In the genomic region with DNA sequence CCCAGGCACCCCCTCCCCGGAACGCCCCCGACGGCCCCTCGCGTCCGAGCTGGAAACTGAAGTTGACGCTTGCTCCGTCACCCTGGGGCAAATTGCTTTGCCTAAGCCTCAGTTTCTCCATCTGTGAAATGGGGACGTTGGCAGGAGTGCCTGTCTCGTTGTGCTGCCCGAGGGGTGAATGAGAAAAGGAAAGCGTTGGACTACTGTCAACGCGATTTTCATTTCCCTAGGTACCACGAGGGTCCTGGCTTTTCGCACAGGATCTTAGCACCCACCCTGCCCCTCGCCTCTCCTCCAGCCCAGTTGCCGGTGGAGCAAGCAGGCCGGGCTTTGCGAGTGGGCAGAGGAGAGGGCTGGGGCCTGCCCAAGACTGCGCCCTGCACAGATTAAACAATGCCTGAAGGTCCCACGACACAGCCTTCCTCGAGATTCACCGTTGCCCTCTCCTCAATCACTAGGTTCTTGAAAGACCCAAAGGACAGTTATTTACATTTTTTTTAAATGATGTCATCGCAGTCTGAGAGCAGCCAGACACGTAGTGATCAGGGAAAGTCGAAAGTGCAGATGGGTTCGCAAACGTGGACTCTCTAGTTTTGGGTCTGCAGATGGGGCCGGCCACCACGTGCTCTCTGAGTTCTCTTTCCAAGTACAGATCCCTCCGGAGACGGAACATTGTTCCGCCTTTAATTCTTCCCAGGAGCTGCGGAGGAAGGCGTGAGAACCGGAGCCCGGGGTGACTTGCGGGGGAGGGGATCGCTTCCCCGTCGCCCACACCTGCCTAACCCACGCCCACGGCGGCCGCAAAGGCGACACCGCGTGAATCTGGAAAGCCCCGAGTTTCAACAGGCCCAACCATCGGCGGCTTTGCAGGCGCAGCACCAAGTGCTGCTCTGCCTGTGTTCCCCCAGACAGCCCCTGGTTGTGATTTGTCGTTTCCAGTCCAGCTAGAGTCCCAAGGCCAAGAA, we compare ENCODE assay signal across 8 cellular contexts. TPM values are rescaled to one million over a fixed set of nuclear protein-coding genes. Genes with fewer than 3 reads are reported as not detected.
DNase-seq lines count a peak whose midpoint lies in the region; ATAC-seq, FAIRE-seq and TF ChIP-seq lines count a peak whose summit lies in the region.

No MANE protein-coding gene starts in this region.

- H4K20me1 ChIP-seq in hepatocyte (ENCODE audit: insufficient read depth, poor library complexity, severe bottlenecking): no peaks in the 10 kb centered on the region

- H3K9me3 ChIP-seq in hepatocyte (ENCODE audit: low read depth): no peaks in the 10 kb centered on the region

- peak overlapping the region; percentile 38 for H2AFZ ChIP-seq in hepatocyte

- peak; percentile 77 for DNase-seq in GM12892 (ENCODE audit: insufficient read length)
- peak; percentile 85 for DNase-seq in RCC 7860 (ENCODE audit: low spot score)
- peak; percentile 69 for DNase-seq in activated naive CD8-positive, alpha-beta T cell treated with anti-CD3 and anti-CD28 coated beads, Interleukin-2, amount 50 U/mL, for 16 hours (ENCODE audit: low read depth, low spot score)
- DNase-seq in hepatocyte (ENCODE audit: low spot score): peak; percentile 80
- DNase-seq in D341Med (ENCODE audit: low spot score): no peak
- DNase-seq in middle frontal gyrus (ENCODE audit: extremely low spot score, low spot score): no peak

- no peaks in the 10 kb centered on the region for H3K9me2 ChIP-seq in hepatocyte (replicated peaks; ENCODE audit: insufficient read depth)

- peak; percentile 72 for ATAC-seq in HG02759 (IDR thresholded peaks at IDR 0.05; ENCODE audit: unreplicated experiment)

- H3K27ac ChIP-seq in hepatocyte (peak overlapping the region; percentile 96), skin epidermis (peak overlapping the region in 20 of 21 experiments; percentile 70 to 95 (median 84))

- peak; percentile 59; the same call in 1 of the 2 replicates for TF ChIP-seq POLR2A in GM12892 (IDR thresholded peaks at IDR 0.05; ENCODE audit: low read depth, low read length)

- no peak overlapping the region for H3K4me3 ChIP-seq in hepatocyte
- peak overlapping the region; percentile 21 to 43 (median 31) for H3K4me3 ChIP-seq in skin epidermis

- FAIRE-seq in GM12892 (lab: Jason Lieb, UNC): peak; percentile 85
- no peak for FAIRE-seq in RCC 7860 (lab: Jason Lieb, UNC)

- WGBS in hepatocyte (ENCODE audit: low lambda C conversion rate, missing lambda C conversion rate): 22% methylated on average over 52 of the region's 55 CpGs

- TF ChIP-seq CTCF in hepatocyte (IDR thresholded peaks at IDR 0.05; ENCODE audit: poor library complexity): no peak

- H3K4me2 ChIP-seq in hepatocyte: peak overlapping the region; percentile 74

- H3K27me3 ChIP-seq in hepatocyte: no peaks in the 10 kb centered on the region

- H3K79me2 ChIP-seq in hepatocyte: no peaks in the 10 kb centered on the region

- H3K4me1 ChIP-seq in hepatocyte (ENCODE audit: insufficient read depth): peaks cover 20% of the 10 kb centered on the region

- H3K36me3 ChIP-seq in hepatocyte (replicated peaks; ENCODE audit: insufficient read depth, low read depth): no peaks in the 10 kb centered on the region

RNA-seq across cellular contexts. Expression of gene PKDCC, which starts 54.1 kb away (rescaled TPM):
- 1.8 TPM for polyA plus RNA-seq in GM12892 (2012; ENCODE audit: missing spikeins)
- total RNA-seq in hepatocyte: 278 and 339 TPM in 2 replicates
- polyA plus RNA-seq in hepatocyte: 270 and 281 TPM in 2 replicates

Comparison
In these comparisons a context has a peak if more than half of its experiments do, and no peak if none do; other contexts are left out.
1. DNase-seq: peak in GM12892 (single experiment), RCC 7860 (single experiment), activated naive CD8-positive, alpha-beta T cell treated with anti-CD3 and anti-CD28 coated beads, Interleukin-2, amount 50 U/mL, for 16 hours (single experiment) and hepatocyte (single experiment); none in D341Med (single experiment) and middle frontal gyrus (single experiment).